36 cellular contexts compared by ENCODE assay signal in the genomic region with DNA sequence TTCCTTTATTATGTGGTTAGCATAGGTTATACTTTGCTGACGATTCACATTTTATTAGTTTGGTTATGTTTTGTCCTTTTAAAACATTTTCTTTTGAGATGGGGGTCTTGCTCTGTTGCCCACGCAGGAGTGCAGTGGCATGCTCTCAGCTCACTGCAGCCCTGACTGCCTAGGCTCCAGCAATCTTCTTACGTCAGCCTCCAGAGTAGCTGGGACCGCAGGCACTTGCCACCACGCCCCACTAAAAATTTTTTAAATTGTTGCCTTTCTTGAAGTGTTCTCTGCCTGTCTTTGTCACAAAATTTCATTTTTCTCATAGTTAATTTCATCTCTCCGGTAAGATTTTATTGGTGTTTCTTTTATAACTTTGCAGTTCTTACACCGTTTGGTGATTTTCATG. TPM values are rescaled to one million over a fixed set of nuclear protein-coding genes. Genes with fewer than 3 reads are reported as not detected.
"Had no signal": no experiment of that assay in that cellular context is flagged by ENCODE, and none has a peak within 500 bp of the region (broad histone marks: within the 10 kb centered on the region; RNA-seq: fewer than 3 reads in every experiment).

No MANE protein-coding gene starts in this region.

- H3K36me3 ChIP-seq: MG63 had no signal

- H3K27ac ChIP-seq: KMS-11 had no signal

- H3K9me3 ChIP-seq: MG63 had no signal

- H3K27me3 ChIP-seq: MG63 had no signal

- DNase-seq: Karpas-422, Kasumi-1, MG63, MM.1S, MV-4-11, NCI-H1048, NCI-H1092, NCI-H1092 treated with DMSO at 0.1 percent for 48 hours, NCI-H1105, NCI-H1105 treated with DMSO at 0.1 percent for 48 hours, NCI-H1417, NCI-H1417 treated with DMSO at 0.1 percent for 48 hours, NCI-H1436, NCI-H1436 treated with DMSO at 0.1 percent for 48 hours, NCI-H146, NCI-H1694, NCI-H1694 treated with DMSO at 0.1 percent for 48 hours, NCI-H187, NCI-H187 treated with DMSO at 0.1 percent for 48 hours, NCI-H1930, NCI-H2029, NCI-H2029 treated with DMSO at 0.1 percent for 48 hours, NCI-H2081, NCI-H2081 treated with DMSO at 0.1 percent for 48 hours, NCI-H2107, NCI-H2171, NCI-H2171 treated with DMSO at 0.1 percent for 48 hours, NCI-H2227 treated with DMSO at 0.1 percent for 48 hours, NCI-H226, NCI-H345, NCI-H446, NCI-H446 treated with DMSO at 0.1 percent for 48 hours, NCI-H510A had no signal

- H3K4me3 ChIP-seq: MG63 had no signal

RNA-seq across cellular contexts. Expression of a gene that starts 18.9 kb away (rescaled TPM):
- total RNA-seq: LHCN-M2, M059J had no signal
